In the genomic region with DNA sequence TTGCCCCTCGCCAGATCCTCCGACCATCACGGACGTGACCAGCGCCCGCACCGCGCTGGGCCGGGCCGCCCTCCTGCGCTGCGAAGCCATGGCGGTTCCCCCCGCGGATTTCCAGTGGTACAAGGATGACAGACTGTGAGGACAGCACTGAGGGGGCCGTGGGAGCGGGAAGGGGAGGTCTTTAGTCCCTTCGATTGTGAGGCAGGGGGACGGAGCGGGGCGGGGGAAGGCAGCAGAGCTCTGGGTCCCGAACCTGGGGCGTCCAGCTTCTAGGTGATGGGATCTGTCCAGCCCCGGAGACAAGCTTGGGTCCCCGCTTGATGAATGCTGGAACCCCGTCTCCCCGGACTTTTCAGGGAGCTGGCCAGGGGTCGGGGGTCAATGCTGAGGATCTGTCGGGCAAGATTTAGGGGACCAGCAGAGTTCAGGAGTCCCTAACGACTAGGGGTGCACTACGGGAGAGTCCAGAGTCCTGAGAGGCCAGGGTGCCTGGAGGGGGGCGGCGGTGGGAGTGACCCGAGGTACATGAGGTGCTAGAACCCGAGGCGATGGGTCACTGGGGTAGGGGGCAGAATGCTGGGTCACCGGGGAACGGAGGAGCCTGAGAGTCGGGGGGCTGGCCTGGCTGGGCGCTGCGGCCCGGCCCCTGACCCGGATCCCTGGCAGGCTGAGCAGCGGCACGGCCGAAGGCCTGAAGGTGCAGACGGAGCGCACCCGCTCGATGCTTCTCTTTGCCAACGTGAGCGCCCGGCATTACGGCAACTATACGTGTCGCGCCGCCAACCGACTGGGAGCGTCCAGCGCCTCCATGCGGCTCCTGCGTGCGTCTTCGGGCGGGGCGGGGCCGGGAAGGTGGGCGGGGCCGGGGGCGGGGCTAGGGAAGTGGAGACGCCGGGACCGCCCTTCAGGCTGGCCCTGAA, we compare ENCODE assay signal across 8 cellular contexts. TPM values are rescaled to one million over a fixed set of nuclear protein-coding genes. Genes with fewer than 3 reads are reported as not detected.
DNase-seq lines count a peak whose midpoint lies in the region; ATAC-seq and TF ChIP-seq lines count a peak whose summit lies in the region.

No MANE protein-coding gene starts in this region.

- no peak overlapping the region for H2BK15ac ChIP-seq in mesendoderm (replicated peaks; ENCODE audit: low read depth)

- H4K8ac ChIP-seq in mesendoderm (ENCODE audit: low read depth, low read length): no peak overlapping the region

- H3K4me3 ChIP-seq in GM23248: peak overlapping the region; percentile 50
- H3K4me3 ChIP-seq in choroid plexus epithelial cell (ENCODE audit: low read depth, low read length): peak overlapping the region; percentile 42
- no peak overlapping the region for H3K4me3 ChIP-seq in mesendoderm (ENCODE audit: low read length)
- H3K4me3 ChIP-seq in upper lobe of right lung: no peak overlapping the region

- 3 to 4% methylated on average over 53 to 69 of the region's 74 CpGs for WGBS in GM23248 (ENCODE audit: low coverage in 1 of 2, low lambda C conversion rate in 2 of 2, missing lambda C conversion rate in 2 of 2), 2 experiments
- no CpG with 5 or more reads among the region's 74 CpGs for WGBS in mesendoderm (ENCODE audit: extremely low coverage, insufficient coverage, low lambda C conversion rate)

- H3K27ac ChIP-seq in GM23248 (no peak overlapping the region), mesendoderm (ENCODE audit: low read depth, low read length) (no peak overlapping the region), upper lobe of right lung (no peak overlapping the region)

- H3K4me1 ChIP-seq in GM23248 (ENCODE audit: insufficient read depth) (peaks cover 4% of the 10 kb centered on the region), mesendoderm (ENCODE audit: control insufficient read depth, low read depth, low read length) (no peaks in the 10 kb centered on the region), upper lobe of right lung (peaks cover 6% of the 10 kb centered on the region)

- peak; percentile 34 for TF ChIP-seq CTCF in choroid plexus epithelial cell (conservative IDR thresholded peaks at IDR 0.05; ENCODE audit: low read depth, low read length)
- TF ChIP-seq CTCF in upper lobe of right lung (IDR thresholded peaks at IDR 0.05): peak; percentile 14

- peak; percentile 80 for ATAC-seq in upper lobe of right lung
- ATAC-seq in GM19455 (IDR thresholded peaks at IDR 0.05; ENCODE audit: unreplicated experiment): no peak
- ATAC-seq in GM19351 (IDR thresholded peaks at IDR 0.05; ENCODE audit: unreplicated experiment): no peak

- H3K4ac ChIP-seq in mesendoderm (ENCODE audit: low read depth, low read length): no peak overlapping the region

- peak overlapping the region; percentile 47 for H3K4me2 ChIP-seq in GM23248 (ENCODE audit: unreplicated experiment)
- peak overlapping the region; percentile 71 for H3K4me2 ChIP-seq in mesendoderm (ENCODE audit: low read length)

- H3K9ac ChIP-seq in GM23248 (no peak overlapping the region), mesendoderm (ENCODE audit: low read length) (peak overlapping the region; percentile 79)

- no peaks in the 10 kb centered on the region for H3F3A ChIP-seq in GM23248 (ENCODE audit: insufficient read depth)

- no peak overlapping the region for H3K23ac ChIP-seq in mesendoderm (ENCODE audit: low read length)

- no peaks in the 10 kb centered on the region for H3K9me3 ChIP-seq in GM23248 (ENCODE audit: low read depth)
- no peaks in the 10 kb centered on the region for H3K9me3 ChIP-seq in upper lobe of right lung

- no peak overlapping the region for H4K5ac ChIP-seq in mesendoderm (ENCODE audit: low read length)

- H3K56ac ChIP-seq in mesendoderm (ENCODE audit: low read length): peak overlapping the region; percentile 91

- no peaks in the 10 kb centered on the region for H3K36me3 ChIP-seq in GM23248 (ENCODE audit: low read depth)
- no peaks in the 10 kb centered on the region for H3K36me3 ChIP-seq in mesendoderm (ENCODE audit: control insufficient read depth, insufficient read depth, low read length)
- H3K36me3 ChIP-seq in upper lobe of right lung: no peaks in the 10 kb centered on the region

- no peaks in the 10 kb centered on the region for H3K9me2 ChIP-seq in GM23248 (ENCODE audit: insufficient read depth)

- no peak overlapping the region for H2AK5ac ChIP-seq in mesendoderm (ENCODE audit: low read length)

- H2BK120ac ChIP-seq in mesendoderm (ENCODE audit: low read depth, low read length): no peak overlapping the region

- H3K79me1 ChIP-seq in mesendoderm (ENCODE audit: low read length): no peaks in the 10 kb centered on the region

- intact Hi-C loops in upper lobe of right lung (cut with DNase I): no loop called here

- peak overlapping the region; percentile 24 for H3K18ac ChIP-seq in mesendoderm (ENCODE audit: low read length)

- no peak overlapping the region for H2BK5ac ChIP-seq in mesendoderm (ENCODE audit: low read length)

- peaks cover 14% of the 10 kb centered on the region for H3K27me3 ChIP-seq in GM23248 (replicated peaks; ENCODE audit: insufficient read depth)
- no peaks in the 10 kb centered on the region for H3K27me3 ChIP-seq in mesendoderm (ENCODE audit: insufficient read depth, low read length, poor library complexity)
- peaks cover 48% of the 10 kb centered on the region for H3K27me3 ChIP-seq in upper lobe of right lung

- H2AFZ ChIP-seq in GM23248: peak overlapping the region; percentile 50; the same call in 1 of the 2 replicates

- in situ Hi-C loops in GM23248 (cut with MboI): no loop called here

- H3K79me2 ChIP-seq in GM23248 (ENCODE audit: insufficient read depth) (no peaks in the 10 kb centered on the region), mesendoderm (ENCODE audit: control insufficient read depth, insufficient read depth, low read length) (no peaks in the 10 kb centered on the region)

- DNase-seq in GM23248: peak; percentile 83
- peak; percentile 33 for DNase-seq in T-helper 22 cell (ENCODE audit: low read depth)
- DNase-seq in choroid plexus epithelial cell (ENCODE audit: low read depth): peak; percentile 60
- DNase-seq in mesendoderm: peak; percentile 82
- peak; percentile 75 for DNase-seq in upper lobe of right lung
- DNase-seq in NCI-H2227 treated with DMSO at 0.1 percent for 48 hours (lab: John Stamatoyannopoulos, UW): no peak

- no peaks in the 10 kb centered on the region for H4K20me1 ChIP-seq in GM23248 (ENCODE audit: insufficient read depth)

RNA-seq across cellular contexts. Expression of gene VSIG10L, which starts 14.6 kb away (rescaled TPM):
- total RNA-seq in GM23248 (2014; rRNA removed; shearing (Covaris generic)): 1.7 and 2.0 TPM in 2 replicates
- polyA plus RNA-seq in GM23248 (2016; fragmentation: Nextera tagmentation; extraction: Ambion mirVana): 0.61 and 1.4 TPM in 2 replicates
- 6.8 TPM for polyA plus RNA-seq in mesendoderm (2013, experiment 1 of 2)
- 7.3 TPM for polyA plus RNA-seq in mesendoderm (2013, experiment 2 of 2)
- total RNA-seq in upper lobe of right lung: 2.1 TPM

RNA-seq across cellular contexts. Expression of gene IGLON5, which starts 15.9 kb away (rescaled TPM):
- total RNA-seq in GM23248 (2014; rRNA removed; shearing (Covaris generic)): not detected in 2 replicates
- polyA plus RNA-seq in GM23248 (2016; fragmentation: Nextera tagmentation; extraction: Ambion mirVana): not detected in 2 replicates
- 17.8 TPM for polyA plus RNA-seq in mesendoderm (2013, experiment 1 of 2)
- polyA plus RNA-seq in mesendoderm (2013, experiment 2 of 2): 17.4 TPM
- not detected for total RNA-seq in upper lobe of right lung

RNA-seq across cellular contexts. Expression of gene ETFB, which starts 38.9 kb away (rescaled TPM):
- 84.3 and 95.9 TPM in 2 replicates for total RNA-seq in GM23248 (2014; rRNA removed; shearing (Covaris generic))
- 141 and 146 TPM in 2 replicates for polyA plus RNA-seq in GM23248 (2016; fragmentation: Nextera tagmentation; extraction: Ambion mirVana)
- 40.3 TPM for polyA plus RNA-seq in mesendoderm (2013, experiment 1 of 2)
- polyA plus RNA-seq in mesendoderm (2013, experiment 2 of 2): 39.1 TPM
- 54.5 TPM for total RNA-seq in upper lobe of right lung

RNA-seq across cellular contexts. Expression of gene CLDND2, which starts 41.5 kb away (rescaled TPM):
- total RNA-seq in GM23248 (2014; rRNA removed; shearing (Covaris generic)): not detected in 2 replicates
- 0.93 and 1.0 TPM in 2 replicates for polyA plus RNA-seq in GM23248 (2016; fragmentation: Nextera tagmentation; extraction: Ambion mirVana)
- polyA plus RNA-seq in mesendoderm (2013, experiment 1 of 2): 4.0 TPM
- polyA plus RNA-seq in mesendoderm (2013, experiment 2 of 2): 2.9 TPM
- total RNA-seq in upper lobe of right lung: 0.64 TPM

RNA-seq across cellular contexts. Expression of gene NKG7, which starts 45.1 kb away (rescaled TPM):
- total RNA-seq in GM23248 (2014; rRNA removed; shearing (Covaris generic)): not detected in 2 replicates
- polyA plus RNA-seq in GM23248 (2016; fragmentation: Nextera tagmentation; extraction: Ambion mirVana): not detected in 2 replicates
- not detected for polyA plus RNA-seq in mesendoderm (2013, experiment 1 of 2)
- not detected for polyA plus RNA-seq in mesendoderm (2013, experiment 2 of 2)
- total RNA-seq in upper lobe of right lung: 25.1 TPM

Comparison
In these comparisons a context has a peak if more than half of its experiments do, and no peak if none do; other contexts are left out.
1. H3K4me3 ChIP-seq: peak in GM23248 (single experiment) and choroid plexus epithelial cell (single experiment); none in mesendoderm (single experiment) and upper lobe of right lung (single experiment).